In the genomic region with DNA sequence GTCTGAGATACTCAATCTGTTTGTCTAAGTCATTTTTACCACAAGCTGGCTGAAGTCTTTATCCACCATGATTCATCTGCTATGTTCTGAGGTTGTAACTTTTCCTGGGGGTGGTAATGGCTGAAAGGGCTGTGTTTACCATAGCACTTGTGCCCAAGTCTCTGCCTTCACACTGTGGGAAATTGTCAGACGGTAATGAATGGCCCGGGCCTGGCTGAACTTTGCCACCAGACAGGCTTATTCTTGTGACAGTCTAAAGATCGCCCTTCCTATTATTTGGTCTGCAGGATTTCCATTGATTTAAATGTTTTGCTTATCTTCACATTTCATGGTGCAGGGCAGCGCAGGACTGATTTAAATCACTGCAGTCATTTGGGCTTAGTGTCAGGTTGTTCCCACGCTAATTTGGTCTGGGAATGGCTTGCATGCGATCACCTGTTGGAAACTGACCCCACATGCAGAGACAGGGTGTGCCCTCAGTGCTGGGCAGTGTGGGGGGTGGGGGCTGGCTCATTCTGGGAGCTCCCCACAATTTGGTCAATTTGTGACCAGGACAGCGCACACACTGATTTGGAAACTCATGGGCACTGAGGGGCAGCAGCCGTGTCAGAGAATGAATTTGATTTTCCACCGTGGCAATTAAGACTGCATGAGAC, we compare ENCODE assay signal across 21 cellular contexts.
DNase-seq lines count a peak whose midpoint lies in the region; ATAC-seq, FAIRE-seq and TF ChIP-seq lines count a peak whose summit lies in the region.
"Had no signal": no experiment of that assay in that cellular context is flagged by ENCODE, and none has a peak within 500 bp of the region (broad histone marks: within the 10 kb centered on the region; RNA-seq: fewer than 3 reads in every experiment).

No MANE protein-coding gene starts in this region.

- H3K4me3 ChIP-seq in endodermal cell (ENCODE audit: low read length), result no peak overlapping the region
- H3K4me3 ChIP-seq: BLaER1 treated with 17β-estradiol and CSF1 and Interleukin-3, amounts not matched to agents 10 nM and 100 nM; suprapubic skin had no signal

- peaks cover 2% of the 10 kb centered on the region for H3K36me3 Mint-ChIP-seq in endodermal cell (ENCODE audit: low read depth)

- peaks cover 10% of the 10 kb centered on the region for H3K4me1 ChIP-seq in endodermal cell (ENCODE audit: control insufficient read depth, insufficient read depth, low read length)
- H3K4me1 ChIP-seq: suprapubic skin had no signal

- FAIRE-seq in urothelium cell line (lab: Jason Lieb, UNC), result peak; percentile 70

- H3K9ac ChIP-seq in endodermal cell (ENCODE audit: extremely low read depth, low read length, poor library complexity, severe bottlenecking), result no peak overlapping the region
- H3K9ac ChIP-seq: BLaER1 treated with 17β-estradiol and CSF1 and Interleukin-3, amounts not matched to agents 10 nM and 100 nM had no signal

- H3K9me3 ChIP-seq in endodermal cell (ENCODE audit: control insufficient read depth, low read length), result peaks cover 7% of the 10 kb centered on the region
- H3K9me3 ChIP-seq: suprapubic skin had no signal

- ATAC-seq in HG02884 (IDR thresholded peaks at IDR 0.05; ENCODE audit: unreplicated experiment) (no peak), HG03378 (IDR thresholded peaks at IDR 0.05; ENCODE audit: unreplicated experiment) (no peak)
- ATAC-seq: activated CD8-positive, alpha-beta T cell treated with anti-CD3 and anti-CD28 coated beads, Interleukin-2, amount 10 ng/mL, durations not matched to agents 7 days and 5 days; activated T-cell treated with anti-CD3 and anti-CD28 coated beads, Interleukin-2, amount 50 U/mL, for 72 hours; left colon had no signal

- no peaks in the 10 kb centered on the region for H3K27me3 ChIP-seq in endodermal cell (ENCODE audit: control insufficient read depth, insufficient read depth, low read length, poor library complexity, severe bottlenecking)
- H3K27me3 ChIP-seq: BLaER1 treated with 17β-estradiol and CSF1 and Interleukin-3, amounts not matched to agents 10 nM and 100 nM; suprapubic skin had no signal

- H3K27ac ChIP-seq in endodermal cell (ENCODE audit: low read depth, low read length), result peak overlapping the region; percentile 76
- H3K27ac ChIP-seq: BLaER1 treated with 17β-estradiol and CSF1 and Interleukin-3, amounts not matched to agents 10 nM and 100 nM; suprapubic skin had no signal

- peak; percentile 48 for DNase-seq in LHCN-M2 (ENCODE audit: low read depth)
- no peak for DNase-seq in endodermal cell
- DNase-seq in myocyte (ENCODE audit: low read depth), result peak; percentile 67
- no peak for DNase-seq in urothelium cell line (ENCODE audit: low spot score)
- no peak for DNase-seq in T-helper 1 cell
- DNase-seq: activated CD8-positive, alpha-beta T cell treated with anti-CD3 and anti-CD28 coated beads, Interleukin-2, amount 10 ng/mL, durations not matched to agents 7 days and 5 days; activated T-cell treated with anti-CD3 and anti-CD28 coated beads, Interleukin-2, amount 50 U/mL, for 72 hours; central memory CD4-positive, alpha-beta T cell; DMS53; effector CD8-positive, alpha-beta T cell; hypothalamus; left colon; NCI-H1694 treated with DMSO at 0.1 percent for 48 hours; NCI-H345; NK-92 treated with Interleukin-12 subunit alpha and Interleukin-12 subunit beta, amount 100 ng/mL, for 24 hours; retina; stimulated activated CD4-positive, alpha-beta T cell treated with anti-CD3 and anti-CD28 coated beads, Interleukin-2, amount 100 ng/mL, for 24 hours had no signal

- H3K4me1 Mint-ChIP-seq in endodermal cell, result peaks cover 40% of the 10 kb centered on the region

- no peak for TF ChIP-seq CTCF in endodermal cell (conservative IDR thresholded peaks at IDR 0.05)

- no peak overlapping the region for H3K4me3 Mint-ChIP-seq in endodermal cell
- H3K4me3 Mint-ChIP-seq: activated CD8-positive, alpha-beta T cell treated with anti-CD3 and anti-CD28 coated beads, Interleukin-2, amount 10 ng/mL, durations not matched to agents 7 days and 5 days; activated T-cell treated with anti-CD3 and anti-CD28 coated beads, Interleukin-2, amount 50 U/mL, for 72 hours had no signal

- H3K36me3 ChIP-seq in endodermal cell (ENCODE audit: control insufficient read depth, insufficient read depth, low read length), result no peaks in the 10 kb centered on the region
- H3K36me3 ChIP-seq: BLaER1 treated with 17β-estradiol and CSF1 and Interleukin-3, amounts not matched to agents 10 nM and 100 nM; suprapubic skin had no signal

- 78 to 90% methylated on average over 8 to 9 of the region's 9 CpGs for WGBS in endodermal cell (ENCODE audit: insufficient coverage in 1 of 2, insufficient read length in 1 of 2), 2 experiments

- peaks cover 9% of the 10 kb centered on the region for H3K9me3 Mint-ChIP-seq in endodermal cell
- H3K9me3 Mint-ChIP-seq: activated T-cell treated with anti-CD3 and anti-CD28 coated beads, Interleukin-2, amount 50 U/mL, for 72 hours had no signal

- H3K27ac Mint-ChIP-seq in endodermal cell, result peak overlapping the region; percentile 75
- H3K27ac Mint-ChIP-seq: activated CD8-positive, alpha-beta T cell treated with anti-CD3 and anti-CD28 coated beads, Interleukin-2, amount 10 ng/mL, durations not matched to agents 7 days and 5 days; activated T-cell treated with anti-CD3 and anti-CD28 coated beads, Interleukin-2, amount 50 U/mL, for 72 hours had no signal

- H3K27me3 Mint-ChIP-seq in endodermal cell (ENCODE audit: insufficient read depth), result no peaks in the 10 kb centered on the region

Comparison
In these comparisons a context has a peak if more than half of its experiments do, and no peak if none do; other contexts are left out.
1. DNase-seq: peak in LHCN-M2 (single experiment) and myocyte (single experiment); none in endodermal cell (single experiment), urothelium cell line (single experiment) and T-helper 1 cell (0 of 5).